Comparison of ENCODE assay signal across 2 cellular contexts in the genomic region with DNA sequence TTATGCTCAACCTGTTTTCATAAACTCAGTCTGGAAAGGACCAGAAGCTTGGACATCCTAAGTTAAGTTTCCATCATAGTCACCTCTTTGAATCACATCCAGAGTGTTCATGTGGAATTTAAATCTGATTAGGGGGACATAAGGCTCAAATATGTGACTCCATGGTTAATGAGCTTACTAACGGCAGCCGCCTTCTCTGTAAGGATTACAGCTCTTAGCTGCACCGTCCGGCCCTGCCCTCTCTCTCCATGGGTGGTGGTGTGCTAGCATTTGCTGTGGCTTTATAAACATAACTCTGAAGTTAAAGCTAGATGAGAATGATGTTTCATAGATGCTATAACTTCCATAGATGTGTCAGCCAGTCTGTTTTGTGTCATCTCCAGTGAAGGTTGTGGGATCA.
TF ChIP-seq lines count a peak whose summit lies in the region.

No MANE protein-coding gene starts in this region.

TF ChIP-seq in IMR-90, 13 proteins besides CTCF, POLR2A, EP300 and RAD21:
- no peak for TF ChIP-seq BHLHE40 (IDR thresholded peaks at IDR 0.05; ENCODE audit: low read depth, low read length)
- TF ChIP-seq, protein P1, sequence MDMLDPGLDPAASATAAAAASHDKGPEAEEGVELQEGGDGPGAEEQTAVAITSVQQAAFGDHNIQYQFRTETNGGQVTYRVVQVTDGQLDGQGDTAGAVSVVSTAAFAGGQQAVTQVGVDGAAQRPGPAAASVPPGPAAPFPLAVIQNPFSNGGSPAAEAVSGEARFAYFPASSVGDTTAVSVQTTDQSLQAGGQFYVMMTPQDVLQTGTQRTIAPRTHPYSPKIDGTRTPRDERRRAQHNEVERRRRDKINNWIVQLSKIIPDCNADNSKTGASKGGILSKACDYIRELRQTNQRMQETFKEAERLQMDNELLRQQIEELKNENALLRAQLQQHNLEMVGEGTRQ (IDR thresholded peaks at IDR 0.05; ENCODE audit: low read depth, low read length): no peak
- TF ChIP-seq, protein P2, sequence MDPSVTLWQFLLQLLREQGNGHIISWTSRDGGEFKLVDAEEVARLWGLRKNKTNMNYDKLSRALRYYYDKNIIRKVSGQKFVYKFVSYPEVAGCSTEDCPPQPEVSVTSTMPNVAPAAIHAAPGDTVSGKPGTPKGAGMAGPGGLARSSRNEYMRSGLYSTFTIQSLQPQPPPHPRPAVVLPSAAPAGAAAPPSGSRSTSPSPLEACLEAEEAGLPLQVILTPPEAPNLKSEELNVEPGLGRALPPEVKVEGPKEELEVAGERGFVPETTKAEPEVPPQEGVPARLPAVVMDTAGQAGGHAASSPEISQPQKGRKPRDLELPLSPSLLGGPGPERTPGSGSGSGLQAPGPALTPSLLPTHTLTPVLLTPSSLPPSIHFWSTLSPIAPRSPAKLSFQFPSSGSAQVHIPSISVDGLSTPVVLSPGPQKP (IDR thresholded peaks at IDR 0.05; ENCODE audit: borderline replicate concordance, low read depth, low read length): no peak
- TF ChIP-seq CHD1 (IDR thresholded peaks at IDR 0.05; ENCODE audit: low read depth, low read length): no peak
- TF ChIP-seq MXI1 (IDR thresholded peaks at IDR 0.05; ENCODE audit: borderline replicate concordance, low read depth, low read length): no peak
- no peak for TF ChIP-seq SMC3 (IDR thresholded peaks at IDR 0.05; ENCODE audit: low read depth, low read length)
- no peak for TF ChIP-seq NFE2L2 (IDR thresholded peaks at IDR 0.05; ENCODE audit: low read depth, low read length)
- TF ChIP-seq RCOR1 (IDR thresholded peaks at IDR 0.05; ENCODE audit: insufficient replicate concordance, low read length): no peak
- no peak for TF ChIP-seq MAZ (IDR thresholded peaks at IDR 0.05; ENCODE audit: borderline replicate concordance, low read depth, low read length)
- TF ChIP-seq RFX5 (IDR thresholded peaks at IDR 0.05; ENCODE audit: low read depth, low read length): no peak
- TF ChIP-seq CEBPB (IDR thresholded peaks at IDR 0.05; ENCODE audit: low read depth, low read length): no peak
- no peak for TF ChIP-seq FOS (IDR thresholded peaks at IDR 0.05; ENCODE audit: low read depth, low read length)
TF ChIP-seq in IMR-90: peak in this region for 0.

TF ChIP-seq in WTC11, 78 proteins besides CTCF, POLR2A, EP300 and RAD21:
- TF ChIP-seq TCF7 (CRISPR knock-in tag; IDR thresholded peaks at IDR 0.05; ENCODE audit: low read depth): no peak
- TF ChIP-seq SMAD3 (CRISPR knock-in tag; IDR thresholded peaks at IDR 0.05; ENCODE audit: borderline replicate concordance): no peak
- no peak for TF ChIP-seq ZNF396 (CRISPR knock-in tag; IDR thresholded peaks at IDR 0.05; ENCODE audit: borderline replicate concordance)
- TF ChIP-seq, protein P3, sequence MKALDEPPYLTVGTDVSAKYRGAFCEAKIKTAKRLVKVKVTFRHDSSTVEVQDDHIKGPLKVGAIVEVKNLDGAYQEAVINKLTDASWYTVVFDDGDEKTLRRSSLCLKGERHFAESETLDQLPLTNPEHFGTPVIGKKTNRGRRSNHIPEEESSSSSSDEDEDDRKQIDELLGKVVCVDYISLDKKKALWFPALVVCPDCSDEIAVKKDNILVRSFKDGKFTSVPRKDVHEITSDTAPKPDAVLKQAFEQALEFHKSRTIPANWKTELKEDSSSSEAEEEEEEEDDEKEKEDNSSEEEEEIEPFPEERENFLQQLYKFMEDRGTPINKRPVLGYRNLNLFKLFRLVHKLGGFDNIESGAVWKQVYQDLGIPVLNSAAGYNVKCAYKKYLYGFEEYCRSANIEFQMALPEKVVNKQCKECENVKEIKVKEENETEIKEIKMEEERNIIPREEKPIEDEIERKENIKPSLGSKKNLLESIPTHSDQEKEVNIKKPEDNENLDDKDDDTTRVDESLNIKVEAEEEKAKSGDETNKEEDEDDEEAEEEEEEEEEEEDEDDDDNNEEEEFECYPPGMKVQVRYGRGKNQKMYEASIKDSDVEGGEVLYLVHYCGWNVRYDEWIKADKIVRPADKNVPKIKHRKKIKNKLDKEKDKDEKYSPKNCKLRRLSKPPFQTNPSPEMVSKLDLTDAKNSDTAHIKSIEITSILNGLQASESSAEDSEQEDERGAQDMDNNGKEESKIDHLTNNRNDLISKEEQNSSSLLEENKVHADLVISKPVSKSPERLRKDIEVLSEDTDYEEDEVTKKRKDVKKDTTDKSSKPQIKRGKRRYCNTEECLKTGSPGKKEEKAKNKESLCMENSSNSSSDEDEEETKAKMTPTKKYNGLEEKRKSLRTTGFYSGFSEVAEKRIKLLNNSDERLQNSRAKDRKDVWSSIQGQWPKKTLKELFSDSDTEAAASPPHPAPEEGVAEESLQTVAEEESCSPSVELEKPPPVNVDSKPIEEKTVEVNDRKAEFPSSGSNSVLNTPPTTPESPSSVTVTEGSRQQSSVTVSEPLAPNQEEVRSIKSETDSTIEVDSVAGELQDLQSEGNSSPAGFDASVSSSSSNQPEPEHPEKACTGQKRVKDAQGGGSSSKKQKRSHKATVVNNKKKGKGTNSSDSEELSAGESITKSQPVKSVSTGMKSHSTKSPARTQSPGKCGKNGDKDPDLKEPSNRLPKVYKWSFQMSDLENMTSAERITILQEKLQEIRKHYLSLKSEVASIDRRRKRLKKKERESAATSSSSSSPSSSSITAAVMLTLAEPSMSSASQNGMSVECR (CRISPR knock-in tag; IDR thresholded peaks at IDR 0.05; ENCODE audit: borderline replicate concordance): no peak
- no peak for TF ChIP-seq GTF2I (CRISPR knock-in tag; conservative IDR thresholded peaks at IDR 0.05)
- TF ChIP-seq ATF1 (CRISPR knock-in tag; IDR thresholded peaks at IDR 0.05): no peak
- no peak for TF ChIP-seq CREM (CRISPR knock-in tag; IDR thresholded peaks at IDR 0.05)
- TF ChIP-seq ZNF219 (CRISPR knock-in tag; IDR thresholded peaks at IDR 0.05; ENCODE audit: borderline replicate concordance): no peak
- TF ChIP-seq RORB (CRISPR knock-in tag; IDR thresholded peaks at IDR 0.05): no peak
- TF ChIP-seq, protein P4, sequence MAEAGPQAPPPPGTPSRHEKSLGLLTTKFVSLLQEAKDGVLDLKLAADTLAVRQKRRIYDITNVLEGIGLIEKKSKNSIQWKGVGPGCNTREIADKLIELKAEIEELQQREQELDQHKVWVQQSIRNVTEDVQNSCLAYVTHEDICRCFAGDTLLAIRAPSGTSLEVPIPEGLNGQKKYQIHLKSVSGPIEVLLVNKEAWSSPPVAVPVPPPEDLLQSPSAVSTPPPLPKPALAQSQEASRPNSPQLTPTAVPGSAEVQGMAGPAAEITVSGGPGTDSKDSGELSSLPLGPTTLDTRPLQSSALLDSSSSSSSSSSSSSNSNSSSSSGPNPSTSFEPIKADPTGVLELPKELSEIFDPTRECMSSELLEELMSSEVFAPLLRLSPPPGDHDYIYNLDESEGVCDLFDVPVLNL (CRISPR knock-in tag; IDR thresholded peaks at IDR 0.05; ENCODE audit: borderline replicate concordance, low read depth): no peak
- TF ChIP-seq TP53 (CRISPR knock-in tag; IDR thresholded peaks at IDR 0.05): no peak
- no peak for TF ChIP-seq MYBL2 (CRISPR knock-in tag; IDR thresholded peaks at IDR 0.05)
